1 cellular context compared by ENCODE assay signal in the genomic region with DNA sequence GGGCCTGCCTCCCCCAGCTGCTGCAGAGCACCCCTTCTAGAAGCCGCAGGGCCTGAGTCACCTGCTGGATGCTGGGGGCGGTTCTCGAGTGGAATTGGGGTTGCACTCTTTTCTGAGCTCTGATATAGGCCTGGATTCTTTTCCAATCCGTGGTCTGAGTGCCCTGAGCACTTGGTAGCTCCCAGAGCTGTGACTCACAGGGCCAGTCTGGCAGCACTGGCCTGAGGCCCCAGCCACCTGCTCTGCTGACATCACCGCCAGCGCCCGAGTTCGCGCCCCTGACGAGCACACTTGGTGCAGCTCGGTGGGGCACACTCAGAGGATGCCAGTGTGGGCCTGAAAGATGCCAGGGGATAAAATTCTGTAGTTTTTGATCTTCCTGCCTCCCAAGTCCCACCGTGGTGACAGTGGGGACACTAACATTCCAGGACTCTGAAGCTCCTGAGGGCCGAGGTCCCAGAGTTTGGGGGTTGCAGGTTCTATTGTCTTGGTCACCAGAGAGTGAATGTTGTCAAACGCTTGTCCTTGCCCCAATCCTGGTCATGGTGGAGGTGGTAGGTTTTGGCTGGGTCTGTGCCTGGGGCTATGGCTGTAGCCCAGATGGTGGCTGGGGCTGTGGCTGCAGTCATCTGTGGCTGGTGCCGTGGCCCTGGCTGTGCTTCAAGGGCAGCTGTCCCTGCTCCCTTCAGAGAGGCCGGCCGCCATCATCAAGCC.
TF ChIP-seq lines count a peak whose summit lies in the region.

No MANE protein-coding gene starts in this region.

TF ChIP-seq in SK-N-SH, 30 proteins besides CTCF, POLR2A, EP300 and RAD21 (continued from another document):
- TF ChIP-seq NFIC (IDR thresholded peaks at IDR 0.05; ENCODE audit: borderline replicate concordance) (no peak), NRF1 (IDR thresholded peaks at IDR 0.05; ENCODE audit: low read depth, low read length) (no peak), IRF3 (IDR thresholded peaks at IDR 0.05; ENCODE audit: low read depth, low read length) (no peak), YY1 (IDR thresholded peaks at IDR 0.05; ENCODE audit: low read depth) (no peak)
